ENCODE assay signal across 14 cellular contexts in genomic region chr2:19764998-19765397, GRCh38.
A peak's percentile ranks its signal among the peaks of the same experiment; 100 is the strongest.
DNase-seq lines count a peak whose midpoint lies in the region; ATAC-seq and TF ChIP-seq lines count a peak whose summit lies in the region.
"Had no signal": no experiment of that assay in that cellular context is flagged by ENCODE, and none has a peak within 500 bp of the region (broad histone marks: within the 10 kb centered on the region; RNA-seq: fewer than 3 reads in every experiment).

No MANE protein-coding gene starts in this region.

- H3K27me3 Mint-ChIP-seq in activated T-helper 17 cell treated with anti-CD3 and anti-CD28 coated beads, Interleukin-2, amount 50 U/mL, for 72 hours = no peaks in the 10 kb centered on the region

- no peak overlapping the region for H3K4me3 Mint-ChIP-seq in activated T-helper 17 cell treated with anti-CD3 and anti-CD28 coated beads, Interleukin-2, amount 50 U/mL, for 72 hours

- H3K4me3 ChIP-seq in choroid plexus epithelial cell (ENCODE audit: low read depth, low read length) (no peak overlapping the region), dorsolateral prefrontal cortex (no peak overlapping the region)
- H3K4me3 ChIP-seq: PC-9 had no signal

- no peaks in the 10 kb centered on the region for H3K9me3 Mint-ChIP-seq in activated T-helper 17 cell treated with anti-CD3 and anti-CD28 coated beads, Interleukin-2, amount 50 U/mL, for 72 hours

- H3K27ac ChIP-seq in dorsolateral prefrontal cortex = no peak overlapping the region
- H3K27ac ChIP-seq: C4-2B, PC-9 had no signal

- H3K36me3 Mint-ChIP-seq in activated T-helper 17 cell treated with anti-CD3 and anti-CD28 coated beads, Interleukin-2, amount 50 U/mL, for 72 hours (ENCODE audit: low read depth) = no peaks in the 10 kb centered on the region

- intact Hi-C loops in dorsolateral prefrontal cortex (cut with DNase I) = no loop called here

- TF ChIP-seq CTCF in choroid plexus epithelial cell (conservative IDR thresholded peaks at IDR 0.05; ENCODE audit: low read depth, low read length) (no peak), dorsolateral prefrontal cortex (IDR thresholded peaks at IDR 0.05 in 54 of 56, conservative IDR thresholded peaks at IDR 0.05 in 2 of 56; ENCODE audit: low read depth in 1 of 56, partially characterized antibody in 56 of 56) (no peak)

- H3K4me1 Mint-ChIP-seq in activated T-helper 17 cell treated with anti-CD3 and anti-CD28 coated beads, Interleukin-2, amount 50 U/mL, for 72 hours = no peaks in the 10 kb centered on the region

- no peak overlapping the region for H3K27ac Mint-ChIP-seq in activated T-helper 17 cell treated with anti-CD3 and anti-CD28 coated beads, Interleukin-2, amount 50 U/mL, for 72 hours

- DNase-seq in AG08396 (ENCODE audit: low spot score) (peak; percentile 36), RKO (ENCODE audit: low spot score) (peak; percentile 18), choroid plexus epithelial cell (ENCODE audit: low read depth) (peak; percentile 35), mesenteric fat pad (ENCODE audit: low spot score) (peak; percentile 69), dorsolateral prefrontal cortex (no peak), 8988T (no peak)
- DNase-seq: DMS 273 treated with DMSO at 0.1 percent for 48 hours, H7, NCI-H1436, NCI-H2029 treated with DMSO at 0.1 percent for 48 hours, NCI-H524, PC-9 had no signal

- ATAC-seq in activated T-helper 17 cell treated with anti-CD3 and anti-CD28 coated beads, Interleukin-2, amount 50 U/mL, for 72 hours (replicated peaks) = no peak

- no peaks in the 10 kb centered on the region for H3K27me3 ChIP-seq in dorsolateral prefrontal cortex

Comparison
In these comparisons a context has a peak if more than half of its experiments do, and no peak if none do; other contexts are left out.
1. DNase-seq: peak in AG08396 (single experiment), RKO (single experiment), choroid plexus epithelial cell (single experiment) and mesenteric fat pad (single experiment); none in dorsolateral prefrontal cortex (0 of 10) and 8988T (single experiment).